In genomic region chr1:40819101-40819500, GRCh38 we compare ENCODE assay signal across 12 cellular contexts. TPM values are rescaled to one million over a fixed set of nuclear protein-coding genes. Genes with fewer than 3 reads are reported as not detected.
DNase-seq lines count a peak whose midpoint lies in the region; ATAC-seq and TF ChIP-seq lines count a peak whose summit lies in the region.
"Had no signal": no experiment of that assay in that cellular context is flagged by ENCODE, and none has a peak within 500 bp of the region (broad histone marks: within the 10 kb centered on the region; RNA-seq: fewer than 3 reads in every experiment).

No MANE protein-coding gene starts in this region.

- DNase-seq in activated T-cell treated with anti-CD3 and anti-CD28 coated beads, Interleukin-2, amount 50 U/mL, for 4 hours = no peak
- DNase-seq in activated T-cell treated with anti-CD3 and anti-CD28 coated beads, Interleukin-2, amount 50 U/mL, for 48 hours = no peak
- DNase-seq in activated B cell treated with CpG ODN at 0.5 μM for 24 hours (no peak), iPS DF 6.9 (ENCODE audit: low read depth, low spot score) (no peak), UCSD-AML1 (lab: John Stamatoyannopoulos, UW; ENCODE audit: unreplicated experiment) (no peak), midbrain (lab: John Stamatoyannopoulos, UW) (no peak), GM13976 (ENCODE audit: low spot score) (no peak)
- DNase-seq: DMS79, HCEC 1CT, NCI-H226 had no signal

- no peaks in the 10 kb centered on the region for H3K27me3 Mint-ChIP-seq in activated T-cell treated with anti-CD3 and anti-CD28 coated beads, Interleukin-2, amount 50 U/mL, for 4 hours (ENCODE audit: low read depth)
- H3K27me3 Mint-ChIP-seq in activated B cell treated with CpG ODN at 0.5 μM for 24 hours = no peaks in the 10 kb centered on the region
- H3K27me3 Mint-ChIP-seq in stimulated activated memory B cell treated with anti-CD40 and anti-IgM and Interleukin-4, amounts not matched to agents 10 μg/mL and 1 μg/mL and 100 μg/mL, for 72 hours = no peaks in the 10 kb centered on the region

- no peak overlapping the region for H3K27ac ChIP-seq in iPS DF 6.9 (ENCODE audit: low read length)
- H3K27ac ChIP-seq: ovary had no signal

- H3K9me3 Mint-ChIP-seq in activated T-cell treated with anti-CD3 and anti-CD28 coated beads, Interleukin-2, amount 50 U/mL, for 4 hours = no peaks in the 10 kb centered on the region
- no peaks in the 10 kb centered on the region for H3K9me3 Mint-ChIP-seq in activated B cell treated with CpG ODN at 0.5 μM for 24 hours
- H3K9me3 Mint-ChIP-seq in stimulated activated memory B cell treated with anti-CD40 and anti-IgM and Interleukin-4, amounts not matched to agents 10 μg/mL and 1 μg/mL and 100 μg/mL, for 72 hours = no peaks in the 10 kb centered on the region

- H3K4me1 ChIP-seq in iPS DF 6.9 (ENCODE audit: control insufficient read depth, insufficient read depth, low read length) = peaks cover 3% of the 10 kb centered on the region; the same call in 1 of the 2 replicates

- no peaks in the 10 kb centered on the region; the same call in 1 of the 2 replicates for H3K27me3 ChIP-seq in iPS DF 6.9 (ENCODE audit: control insufficient read depth, insufficient read depth, low read length)
- H3K27me3 ChIP-seq: ovary had no signal

- H3K27ac Mint-ChIP-seq in activated B cell treated with CpG ODN at 0.5 μM for 24 hours = no peak overlapping the region
- H3K27ac Mint-ChIP-seq in stimulated activated memory B cell treated with anti-CD40 and anti-IgM and Interleukin-4, amounts not matched to agents 10 μg/mL and 1 μg/mL and 100 μg/mL, for 72 hours = peak overlapping the region; percentile 77

- H3K9me3 ChIP-seq in iPS DF 6.9 (ENCODE audit: control insufficient read depth, insufficient read depth, low read length) = no peaks in the 10 kb centered on the region
- H3K9me3 ChIP-seq: ovary had no signal

- H3K36me3 Mint-ChIP-seq in activated T-cell treated with anti-CD3 and anti-CD28 coated beads, Interleukin-2, amount 50 U/mL, for 4 hours (ENCODE audit: insufficient read depth) = no peaks in the 10 kb centered on the region
- no peaks in the 10 kb centered on the region for H3K36me3 Mint-ChIP-seq in activated B cell treated with CpG ODN at 0.5 μM for 24 hours (ENCODE audit: low read depth)
- H3K36me3 Mint-ChIP-seq in stimulated activated memory B cell treated with anti-CD40 and anti-IgM and Interleukin-4, amounts not matched to agents 10 μg/mL and 1 μg/mL and 100 μg/mL, for 72 hours = no peaks in the 10 kb centered on the region

- no CpG with 5 or more reads among the region's 26 CpGs for WGBS in iPS DF 6.9 (ENCODE audit: insufficient coverage, insufficient read length)

- H3K36me3 ChIP-seq in iPS DF 6.9 (ENCODE audit: control insufficient read depth, insufficient read depth, low read length) = no peaks in the 10 kb centered on the region
- H3K36me3 ChIP-seq: ovary had no signal

- H3K4me1 Mint-ChIP-seq in activated T-cell treated with anti-CD3 and anti-CD28 coated beads, Interleukin-2, amount 50 U/mL, for 4 hours (ENCODE audit: low read depth) = peaks cover 8% of the 10 kb centered on the region
- H3K4me1 Mint-ChIP-seq in activated B cell treated with CpG ODN at 0.5 μM for 24 hours = peaks cover 13% of the 10 kb centered on the region
- peaks cover 21% of the 10 kb centered on the region for H3K4me1 Mint-ChIP-seq in stimulated activated memory B cell treated with anti-CD40 and anti-IgM and Interleukin-4, amounts not matched to agents 10 μg/mL and 1 μg/mL and 100 μg/mL, for 72 hours

- in situ Hi-C loops in GM13976 (cut with MboI; ENCODE audit: low sequenced_read_pairs, unreplicated experiment) = no loop called here

- CTCF ChIA-PET in activated B cell treated with CpG ODN at 0.5 μM for 24 hours (lab: Charles Lee) = no interaction called here

- POLR2A ChIA-PET in activated B cell treated with CpG ODN at 0.5 μM for 24 hours (lab: Charles Lee) = interaction anchor here (1.6 kb wide), 1 partner anchor 10 kb away, joined by 3 read pairs; no protein-coding TSS in a partner anchor

- no peak for ATAC-seq in activated T-cell treated with anti-CD3 and anti-CD28 coated beads, Interleukin-2, amount 50 U/mL, for 4 hours
- no peak for ATAC-seq in activated B cell treated with CpG ODN at 0.5 μM for 24 hours (ENCODE audit: low read depth)
- no peak for ATAC-seq in stimulated activated memory B cell treated with anti-CD40 and anti-IgM and Interleukin-4, amounts not matched to agents 10 μg/mL and 1 μg/mL and 100 μg/mL, for 72 hours

- H3K4me3 Mint-ChIP-seq in activated T-cell treated with anti-CD3 and anti-CD28 coated beads, Interleukin-2, amount 50 U/mL, for 4 hours = peak overlapping the region; percentile 54
- H3K4me3 Mint-ChIP-seq in activated B cell treated with CpG ODN at 0.5 μM for 24 hours = peak overlapping the region; percentile 85
- H3K4me3 Mint-ChIP-seq in stimulated activated memory B cell treated with anti-CD40 and anti-IgM and Interleukin-4, amounts not matched to agents 10 μg/mL and 1 μg/mL and 100 μg/mL, for 72 hours = peak overlapping the region; percentile 80

- TF ChIP-seq CTCF in activated B cell treated with CpG ODN at 0.5 μM for 24 hours (IDR thresholded peaks at IDR 0.05) (no peak), GM13976 (IDR thresholded peaks at IDR 0.05; ENCODE audit: borderline replicate concordance, control extremely low read depth, extremely low read depth, insufficient read depth, missing control alignments) (no peak)

- intact Hi-C loops in activated B cell treated with CpG ODN at 0.5 μM for 24 hours (cut with micrococcal nuclease) = no loop called here

- peak overlapping the region; percentile 19; the same call in 1 of the 2 replicates for H3K4me3 ChIP-seq in iPS DF 6.9 (ENCODE audit: low read length)
- H3K4me3 ChIP-seq: ovary had no signal

RNA-seq across cellular contexts. Expression of gene KCNQ4, which starts 35.5 kb away (rescaled TPM):
- under 1 TPM; 0.24 to 0.56 (median 0.24) TPM for total RNA-seq in activated T-cell treated with anti-CD3 and anti-CD28 coated beads, Interleukin-2, amount 50 U/mL, for 4 hours
- 0.20 and 0.27 TPM in 2 replicates for total RNA-seq in activated B cell treated with CpG ODN at 0.5 μM for 24 hours

RNA-seq across cellular contexts. Expression of gene CITED4, which starts 43.1 kb away (rescaled TPM):
- total RNA-seq in activated T-cell treated with anti-CD3 and anti-CD28 coated beads, Interleukin-2, amount 50 U/mL, for 4 hours = 1 to 10 TPM; 3.1 to 3.5 (median 3.2) TPM
- total RNA-seq in activated B cell treated with CpG ODN at 0.5 μM for 24 hours = 0.54 and 0.98 TPM in 2 replicates
